Comparison of ENCODE assay signal across 1 cellular context in genomic region chr16:1296688-1297412, GRCh38.
TF ChIP-seq lines count a peak whose summit lies in the region.

No MANE protein-coding gene starts in this region.

TF ChIP-seq in HEK293, 187 proteins besides CTCF, POLR2A, EP300 and RAD21 (continued from another document):
- TF ChIP-seq TSHZ1 (tag by site-specific recombination; IDR thresholded peaks at IDR 0.05; ENCODE audit: borderline replicate concordance) (no peak), ZNF239 (tag by site-specific recombination; IDR thresholded peaks at IDR 0.05) (no peak), MEIS1 (CRISPR knock-in tag; IDR thresholded peaks at IDR 0.05; ENCODE audit: borderline replicate concordance) (no peak), ZSCAN23 (tag by site-specific recombination; IDR thresholded peaks at IDR 0.05) (0 out of 2 replicates have a peak, but pooled peaks have one; percentile 32), ZNF366 (tag by site-specific recombination; conservative IDR thresholded peaks at IDR 0.05) (peak; percentile 38; the same call in 1 of the 2 replicates), ZNF24 (tag by site-specific recombination; IDR thresholded peaks at IDR 0.05) (no peak), SP3 (tag by site-specific recombination; IDR thresholded peaks at IDR 0.05) (peak; percentile 45), ZNF670 (tag by site-specific recombination; IDR thresholded peaks at IDR 0.05; ENCODE audit: low read depth) (no peak), RBAK (tag by site-specific recombination; IDR thresholded peaks at IDR 0.05) (no peak), ZNF677 (tag by site-specific recombination; IDR thresholded peaks at IDR 0.05) (no peak), GLIS2 (tag by site-specific recombination; IDR thresholded peaks at IDR 0.05) (no peak), ZBTB17 (tag by site-specific recombination; IDR thresholded peaks at IDR 0.05) (no peak), ZNF518A (tag by site-specific recombination; conservative IDR thresholded peaks at IDR 0.05; ENCODE audit: low read depth) (no peak), ZNF610 (tag by site-specific recombination; IDR thresholded peaks at IDR 0.05; ENCODE audit: borderline replicate concordance) (no peak), ZNF639 (tag by site-specific recombination; IDR thresholded peaks at IDR 0.05) (peak; percentile 82; the same call in 1 of the 2 replicates), PRDM1 (tag by site-specific recombination; IDR thresholded peaks at IDR 0.05) (peak; percentile 93), ZNF146 (tag by site-specific recombination; IDR thresholded peaks at IDR 0.05) (no peak), ZNF596 (tag by site-specific recombination; IDR thresholded peaks at IDR 0.05) (no peak), ZNF514 (tag by site-specific recombination; IDR thresholded peaks at IDR 0.05) (no peak), ZNF121 (tag by site-specific recombination; IDR thresholded peaks at IDR 0.05) (no peak), ZBTB10 (tag by site-specific recombination; IDR thresholded peaks at IDR 0.05) (no peak), ZNF747 (tag by site-specific recombination; IDR thresholded peaks at IDR 0.05) (no peak), AEBP2 (tag by site-specific recombination; IDR thresholded peaks at IDR 0.05; ENCODE audit: borderline replicate concordance) (no peak), INSM2 (tag by site-specific recombination; IDR thresholded peaks at IDR 0.05) (no peak), ZNF585B (tag by site-specific recombination; IDR thresholded peaks at IDR 0.05) (no peak), ZNF223 (tag by site-specific recombination; IDR thresholded peaks at IDR 0.05) (no peak), ZBTB7A (tag by site-specific recombination; IDR thresholded peaks at IDR 0.05; ENCODE audit: low read depth) (no peak), KLF17 (tag by site-specific recombination; IDR thresholded peaks at IDR 0.05) (peak; percentile 73; the same call in 1 of the 2 replicates), SCRT2 (tag by site-specific recombination; IDR thresholded peaks at IDR 0.05) (peak; percentile 10; the same call in 1 of the 2 replicates), ZNF830 (tag by site-specific recombination; IDR thresholded peaks at IDR 0.05; ENCODE audit: low read depth) (no peak), PRDM2 (tag by site-specific recombination; IDR thresholded peaks at IDR 0.05; ENCODE audit: borderline replicate concordance) (no peak)
